8 cellular contexts compared by ENCODE assay signal in genomic region chr1:151009206-151009587, GRCh38. TPM values are rescaled to one million over a fixed set of nuclear protein-coding genes. Genes with fewer than 3 reads are reported as not detected.
DNase-seq lines count a peak whose midpoint lies in the region; ATAC-seq, FAIRE-seq and TF ChIP-seq lines count a peak whose summit lies in the region.

No MANE protein-coding gene starts in this region.

- no peak for TF ChIP-seq CTCF in HepG2 (CRISPR knock-in tag; IDR thresholded peaks at IDR 0.05)
- no peak for TF ChIP-seq CTCF in transverse colon (IDR thresholded peaks at IDR 0.05)

- H3K36me3 ChIP-seq in adipocyte (ENCODE audit: control insufficient read depth, insufficient read depth, low read length, severe bottlenecking) (no peaks in the 10 kb centered on the region), HepG2 (replicated peaks in 1 of 2; ENCODE audit: control insufficient read depth in 1 of 2, insufficient read depth in 2 of 2, low read length in 2 of 2) (no peaks in the 10 kb centered on the region), transverse colon (no peaks in the 10 kb centered on the region)

- H3K27ac ChIP-seq in HepG2 (ENCODE audit: extremely low read length, insufficient read depth, low read length): peak overlapping the region; percentile 100
- H3K27ac ChIP-seq in transverse colon: peak overlapping the region; percentile 89 to 96 (median 92)

- peak overlapping the region; percentile 96 for H3K9ac ChIP-seq in adipocyte (ENCODE audit: low read length)
- H3K9ac ChIP-seq in HepG2 (ENCODE audit: insufficient read depth, low read depth, low read length): peak overlapping the region; percentile 98

- BruUV-seq in HepG2 (replicated peaks; lab: Mats Ljungman, UMichigan): TSS peak; percentile 42

- CTCF ChIA-PET in activated naive CD4-positive, alpha-beta T cell treated with anti-CD3 and anti-CD28 coated beads for 36 hours (lab: Charles Lee): interaction anchor here (1.0 kb wide), 1 partner anchor 49 kb away, joined by 3 read pairs; the partner anchor contains the start of gene CDC42SE1
- CTCF ChIA-PET in HepG2 (lab: Yijun Ruan, JAX; ENCODE audit: low intra/inter-chr PET ratio, low total read pairs) (no interaction called here), HEK293T (lab: Yijun Ruan, JAX) (interaction anchor here (0.8 to 1.4 kb wide), 2 partner anchors 13 to 63 kb away, joined by 3 to 4 read pairs; no protein-coding TSS in a partner anchor)

- peaks cover 32% of the 10 kb centered on the region for H3K79me2 ChIP-seq in HepG2 (ENCODE audit: insufficient read depth, low read length)

- H3K4me2 ChIP-seq in HepG2 (ENCODE audit: low read depth, low read length): peak overlapping the region; percentile 93

- WGBS in HepG2 (ENCODE audit: low lambda C conversion rate): 5% methylated on average over 3 of the region's 3 CpGs
- 41% methylated on average over 3 of the region's 3 CpGs; no CpG with 5 or more reads in 1 of the 2 donors for WGBS in transverse colon (ENCODE audit: low coverage in 1 of 2), 2 donors

- peaks cover 52% of the 10 kb centered on the region for H3K4me1 Mint-ChIP-seq in activated naive CD4-positive, alpha-beta T cell treated with anti-CD3 and anti-CD28 coated beads for 36 hours (ENCODE audit: low read depth)

- H4K20me1 ChIP-seq in HepG2 (ENCODE audit: insufficient read depth, low read length): no peaks in the 10 kb centered on the region

- H3K4me1 ChIP-seq in adipocyte (ENCODE audit: control insufficient read depth, insufficient read depth, low read length) (peaks cover 64% of the 10 kb centered on the region), HepG2 (ENCODE audit: insufficient read depth, low read length) (peaks cover 77% of the 10 kb centered on the region), transverse colon (peaks cover 39 to 80% (median 58%) of the 10 kb centered on the region in 4 donors)

- H2AFZ ChIP-seq in HepG2 (ENCODE audit: low read length): peak overlapping the region; percentile 35

- no peaks in the 10 kb centered on the region for H3K27me3 Mint-ChIP-seq in activated naive CD4-positive, alpha-beta T cell treated with anti-CD3 and anti-CD28 coated beads for 36 hours (ENCODE audit: low read depth)

- H3K4me3 ChIP-seq in adipocyte (ENCODE audit: low read length) (peak overlapping the region; percentile 99), HepG2 (replicated peaks in 1 of 3; ENCODE audit: insufficient read depth in 1 of 3, low read depth in 2 of 3, low read length in 3 of 3) (peak overlapping the region; percentile 66 to 99 (median 91)), transverse colon (peak overlapping the region; percentile 55 to 86 (median 62))

- H3K4me3 Mint-ChIP-seq in activated naive CD4-positive, alpha-beta T cell treated with anti-CD3 and anti-CD28 coated beads for 36 hours: peak overlapping the region; percentile 92

- peaks cover 2% of the 10 kb centered on the region for H3K36me3 Mint-ChIP-seq in activated naive CD4-positive, alpha-beta T cell treated with anti-CD3 and anti-CD28 coated beads for 36 hours (ENCODE audit: low read depth)

- peak; percentile 30 for DNase-seq in activated naive CD4-positive, alpha-beta T cell treated with anti-CD3 and anti-CD28 coated beads for 36 hours
- DNase-seq in activated naive CD4-positive, alpha-beta T cell treated with Interleukin-2 at 50 U/mL for 16 hours: no peak
- DNase-seq in adipocyte (ENCODE audit: low read depth) (no peak), HepG2 (ENCODE audit: low spot score) (no peak), transverse colon (no peak), HEK293T (ENCODE audit: extremely low spot score) (no peak), NCI-H128 (lab: John Stamatoyannopoulos, UW; ENCODE audit: unreplicated experiment) (no peak), NCI-H226 (no peak)

- H3K9me3 ChIP-seq in adipocyte (ENCODE audit: control insufficient read depth, low read length) (no peaks in the 10 kb centered on the region), HepG2 (ENCODE audit: low read length) (no peaks in the 10 kb centered on the region), transverse colon (no peaks in the 10 kb centered on the region)

- H3K27ac Mint-ChIP-seq in activated naive CD4-positive, alpha-beta T cell treated with anti-CD3 and anti-CD28 coated beads for 36 hours: no peak overlapping the region

- POLR2A ChIA-PET in HepG2 (lab: Yijun Ruan, JAX): interaction anchor here (0.5 kb wide), 1 partner anchor 210 kb away, joined by 3 read pairs; no protein-coding TSS in a partner anchor
- POLR2A ChIA-PET in HEK293T (lab: Yijun Ruan, JAX): no interaction called here

- intact Hi-C loops in activated naive CD4-positive, alpha-beta T cell treated with anti-CD3 and anti-CD28 coated beads for 36 hours (cut with micrococcal nuclease): loop anchor here (1.0 to 10.0 kb wide), 4 partner anchors 40 to 644 kb away; partner anchors contain the start of genes RPRD2 and TNFAIP8L2
- intact Hi-C loops in HepG2 (cut with micrococcal nuclease; ENCODE audit: unreplicated experiment): loop anchor here (5.0 kb wide), 2 partner anchors 37 to 38 kb away; partner anchors contain the start of genes C1orf56 and CERS2
- intact Hi-C loops in transverse colon (cut with DNase I; ENCODE audit: low total_unique reads): no loop called here

- no peak for TF ChIP-seq RAD21 in HepG2 (CRISPR knock-in tag; IDR thresholded peaks at IDR 0.05)

- ATAC-seq in HepG2: no peak

- TF ChIP-seq EP300 in HepG2 (IDR thresholded peaks at IDR 0.05; ENCODE audit: low read depth in 2 of 2, low read length in 2 of 2) (no peak), HepG2 (CRISPR knock-in tag; IDR thresholded peaks at IDR 0.05; ENCODE audit: borderline replicate concordance) (no peak), transverse colon (IDR thresholded peaks at IDR 0.05; ENCODE audit: low read depth) (no peak)

- TF ChIP-seq POLR2A in HepG2 (IDR thresholded peaks at IDR 0.05; ENCODE audit: insufficient read depth in 1 of 2, low read depth in 2 of 2, low read length in 2 of 2) (no peak), transverse colon (IDR thresholded peaks at IDR 0.05) (no peak)

- no peaks in the 10 kb centered on the region for H3K27me3 ChIP-seq in adipocyte (replicated peaks; ENCODE audit: control insufficient read depth, insufficient read depth, low read length)
- H3K27me3 ChIP-seq in HepG2 (ENCODE audit: control insufficient read depth in 1 of 2, insufficient read depth in 2 of 2, low read length in 2 of 2): no peaks in the 10 kb centered on the region; a peak in 1 of 5 replicates
- H3K27me3 ChIP-seq in transverse colon: no peaks in the 10 kb centered on the region

- no peaks in the 10 kb centered on the region for H3K9me3 Mint-ChIP-seq in activated naive CD4-positive, alpha-beta T cell treated with anti-CD3 and anti-CD28 coated beads for 36 hours

- no peak for FAIRE-seq in HepG2 (lab: Jason Lieb, UNC)

- in situ Hi-C loops in HepG2 (cut with HindIII; ENCODE audit: extremely low pct_ligation_motif_present, low pct_unique_long_range_greater_than_20kb): no loop called here
- in situ Hi-C loops in transverse colon (cut with MboI; ENCODE audit: low pct_ligation_motif_present in 1 of 4, low pct_unique_long_range_greater_than_20kb in 1 of 4, low sequenced_read_pairs in 3 of 4): no loop called here

RNA-seq across cellular contexts. Expression of gene PRUNE1, which starts 0.9 kb away (rescaled TPM):
- 10 to 100 TPM; 13.3 to 15.9 TPM for total RNA-seq in activated naive CD4-positive, alpha-beta T cell treated with anti-CD3 and anti-CD28 coated beads for 36 hours
- 19.0 and 26.2 TPM in 2 replicates for total RNA-seq in HepG2 (2016; rRNA removed; fragmentation: Illumina TruSeq; extraction: Trizol)
- total RNA-seq in HepG2 (2016; cell fraction: cytosol; rRNA removed; fragmentation: Illumina TruSeq; extraction: Trizol; ENCODE audit: low read depth): 12.5 and 13.5 TPM in 2 replicates
- 18.9 and 24.2 TPM in 2 replicates for total RNA-seq in HepG2 (2016; cell fraction: insoluble cytoplasmic fraction; rRNA removed; fragmentation: Illumina TruSeq; extraction: Trizol)
- total RNA-seq in HepG2 (2016; cell fraction: membrane; rRNA removed; fragmentation: Illumina TruSeq; extraction: Trizol): 15.0 and 18.8 TPM in 2 replicates
- total RNA-seq in HepG2 (2016; cell fraction: nucleus; rRNA removed; fragmentation: Illumina TruSeq; extraction: Trizol): 10.4 and 11.9 TPM in 2 replicates
- 24.4 and 31.9 TPM in 2 replicates for polyA plus RNA-seq in HepG2 (2011; rRNA removed)
- polyA plus RNA-seq in HepG2 (2011; cell fraction: cytosol; rRNA removed): 27.4 and 28.5 TPM in 2 replicates
- 14.1 and 14.8 TPM in 2 replicates for polyA plus RNA-seq in HepG2 (2011; cell fraction: nucleus; rRNA removed)
- 15.7 and 18.3 TPM in 2 replicates for polyA plus RNA-seq in HepG2 (2012)
- 4.3 and 5.1 TPM in 2 replicates for polyA plus RNA-seq in HepG2 (2016; cell fraction: cytosol; fragmentation: Illumina TruSeq; extraction: Trizol; ENCODE audit: low read depth)
- 30.3 and 30.6 TPM in 2 replicates for polyA plus RNA-seq in HepG2 (2016; cell fraction: insoluble cytoplasmic fraction; fragmentation: Illumina TruSeq; extraction: Trizol; ENCODE audit: low read depth)
- polyA plus RNA-seq in HepG2 (2016; cell fraction: membrane; fragmentation: Illumina TruSeq; extraction: Trizol; ENCODE audit: low read depth): 12.6 and 13.9 TPM in 2 replicates
- 18.7 and 18.9 TPM in 2 replicates for polyA plus RNA-seq in HepG2 (2016; cell fraction: nucleus; fragmentation: Illumina TruSeq; extraction: Trizol; ENCODE audit: insufficient read depth, low read depth)
- 47.8 and 51.4 TPM in 2 replicates for polyA minus RNA-seq in HepG2 (2011; rRNA and poly(A)+ RNA removed; ENCODE audit: low replicate concordance)
- polyA minus RNA-seq in HepG2 (2011; cell fraction: cytosol; rRNA and poly(A)+ RNA removed): 18.1 and 20.1 TPM in 2 replicates
- 10.6 and 12.7 TPM in 2 replicates for polyA minus RNA-seq in HepG2 (2011; cell fraction: nucleus; rRNA and poly(A)+ RNA removed)
- 10 to 100 TPM in 3 of 4 donors, 1 to 10 TPM in 1; 9.0 to 80.4 (median 26.8) TPM for total RNA-seq in transverse colon

RNA-seq across cellular contexts. Expression of gene MINDY1, which starts 2.5 kb away (rescaled TPM):
- 10 to 100 TPM; 14.6 to 15.1 TPM for total RNA-seq in activated naive CD4-positive, alpha-beta T cell treated with anti-CD3 and anti-CD28 coated beads for 36 hours
- 9.2 and 11.1 TPM in 2 replicates for total RNA-seq in HepG2 (2016; rRNA removed; fragmentation: Illumina TruSeq; extraction: Trizol)
- total RNA-seq in HepG2 (2016; cell fraction: cytosol; rRNA removed; fragmentation: Illumina TruSeq; extraction: Trizol; ENCODE audit: low read depth): 1.5 and 1.9 TPM in 2 replicates
- 8.8 and 11.0 TPM in 2 replicates for total RNA-seq in HepG2 (2016; cell fraction: insoluble cytoplasmic fraction; rRNA removed; fragmentation: Illumina TruSeq; extraction: Trizol)
- 3.7 and 4.9 TPM in 2 replicates for total RNA-seq in HepG2 (2016; cell fraction: membrane; rRNA removed; fragmentation: Illumina TruSeq; extraction: Trizol)
- 8.5 and 8.9 TPM in 2 replicates for total RNA-seq in HepG2 (2016; cell fraction: nucleus; rRNA removed; fragmentation: Illumina TruSeq; extraction: Trizol)
- polyA plus RNA-seq in HepG2 (2011; rRNA removed): 15.0 and 18.0 TPM in 2 replicates
- 7.7 and 9.4 TPM in 2 replicates for polyA plus RNA-seq in HepG2 (2011; cell fraction: cytosol; rRNA removed)
- polyA plus RNA-seq in HepG2 (2011; cell fraction: nucleus; rRNA removed): 31.0 and 32.8 TPM in 2 replicates
- polyA plus RNA-seq in HepG2 (2012): 8.2 and 9.6 TPM in 2 replicates
- polyA plus RNA-seq in HepG2 (2016; cell fraction: cytosol; fragmentation: Illumina TruSeq; extraction: Trizol; ENCODE audit: low read depth): 0.92 and 1.1 TPM in 2 replicates
- polyA plus RNA-seq in HepG2 (2016; cell fraction: insoluble cytoplasmic fraction; fragmentation: Illumina TruSeq; extraction: Trizol; ENCODE audit: low read depth): 7.1 and 9.8 TPM in 2 replicates
- polyA plus RNA-seq in HepG2 (2016; cell fraction: membrane; fragmentation: Illumina TruSeq; extraction: Trizol; ENCODE audit: low read depth): 2.3 and 3.0 TPM in 2 replicates
- 13.4 and 14.4 TPM in 2 replicates for polyA plus RNA-seq in HepG2 (2016; cell fraction: nucleus; fragmentation: Illumina TruSeq; extraction: Trizol; ENCODE audit: insufficient read depth, low read depth)
- polyA minus RNA-seq in HepG2 (2011; rRNA and poly(A)+ RNA removed; ENCODE audit: low replicate concordance): 24.5 and 31.9 TPM in 2 replicates
- polyA minus RNA-seq in HepG2 (2011; cell fraction: cytosol; rRNA and poly(A)+ RNA removed): 13.3 and 14.8 TPM in 2 replicates
- 13.6 and 15.3 TPM in 2 replicates for polyA minus RNA-seq in HepG2 (2011; cell fraction: nucleus; rRNA and poly(A)+ RNA removed)
- 10 to 100 TPM; 27.7 to 66.2 (median 54.8) TPM for total RNA-seq in transverse colon

RNA-seq across cellular contexts. Expression of gene ANXA9, which starts 27.1 kb away (rescaled TPM):
- not detected for total RNA-seq in activated naive CD4-positive, alpha-beta T cell treated with anti-CD3 and anti-CD28 coated beads for 36 hours
- total RNA-seq in HepG2 (2016; rRNA removed; fragmentation: Illumina TruSeq; extraction: Trizol) (23.9 and 29.9 TPM in 2 replicates), transverse colon (under 1 TPM in 1 of 4 donors, not detected in 3; 0.32 TPM)
- total RNA-seq in HepG2 (2016; cell fraction: cytosol; rRNA removed; fragmentation: Illumina TruSeq; extraction: Trizol; ENCODE audit: low read depth): 23.6 and 28.6 TPM in 2 replicates
- total RNA-seq in HepG2 (2016; cell fraction: insoluble cytoplasmic fraction; rRNA removed; fragmentation: Illumina TruSeq; extraction: Trizol): 24.2 and 31.1 TPM in 2 replicates
- 36.8 and 45.0 TPM in 2 replicates for total RNA-seq in HepG2 (2016; cell fraction: membrane; rRNA removed; fragmentation: Illumina TruSeq; extraction: Trizol)
- 13.1 and 16.4 TPM in 2 replicates for total RNA-seq in HepG2 (2016; cell fraction: nucleus; rRNA removed; fragmentation: Illumina TruSeq; extraction: Trizol)
- 13.3 and 14.3 TPM in 2 replicates for polyA plus RNA-seq in HepG2 (2011; rRNA removed)
- 13.7 and 18.5 TPM in 2 replicates for polyA plus RNA-seq in HepG2 (2011; cell fraction: cytosol; rRNA removed)
- 22.7 and 24.4 TPM in 2 replicates for polyA plus RNA-seq in HepG2 (2011; cell fraction: nucleus; rRNA removed)
- polyA plus RNA-seq in HepG2 (2012): 8.0 and 10.7 TPM in 2 replicates
- polyA plus RNA-seq in HepG2 (2016; cell fraction: cytosol; fragmentation: Illumina TruSeq; extraction: Trizol; ENCODE audit: low read depth): 31.8 and 41.1 TPM in 2 replicates
- polyA plus RNA-seq in HepG2 (2016; cell fraction: insoluble cytoplasmic fraction; fragmentation: Illumina TruSeq; extraction: Trizol; ENCODE audit: low read depth): 34.4 and 34.7 TPM in 2 replicates
- polyA plus RNA-seq in HepG2 (2016; cell fraction: membrane; fragmentation: Illumina TruSeq; extraction: Trizol; ENCODE audit: low read depth): 37.6 and 45.5 TPM in 2 replicates
- polyA plus RNA-seq in HepG2 (2016; cell fraction: nucleus; fragmentation: Illumina TruSeq; extraction: Trizol; ENCODE audit: insufficient read depth, low read depth): 19.8 and 22.9 TPM in 2 replicates
- 6.4 and 37.2 TPM in 2 replicates for polyA minus RNA-seq in HepG2 (2011; rRNA and poly(A)+ RNA removed; ENCODE audit: low replicate concordance)
- polyA minus RNA-seq in HepG2 (2011; cell fraction: cytosol; rRNA and poly(A)+ RNA removed): 11.8 and 16.0 TPM in 2 replicates
- polyA minus RNA-seq in HepG2 (2011; cell fraction: nucleus; rRNA and poly(A)+ RNA removed): 13.8 and 14.7 TPM in 2 replicates

RNA-seq across cellular contexts. Expression of gene BNIPL, which starts 27.2 kb away (rescaled TPM):
- 1 to 10 TPM; 1.1 to 1.3 TPM for total RNA-seq in activated naive CD4-positive, alpha-beta T cell treated with anti-CD3 and anti-CD28 coated beads for 36 hours
- total RNA-seq in HepG2 (2016; rRNA removed; fragmentation: Illumina TruSeq; extraction: Trizol) (0.20 and 0.40 TPM in 2 replicates), transverse colon (1 to 10 TPM in 2 of 4 donors, under 1 TPM in 1, not detected in 1; 0.68 to 10.0 (median 2.5) TPM)
- total RNA-seq in HepG2 (2016; cell fraction: cytosol; rRNA removed; fragmentation: Illumina TruSeq; extraction: Trizol; ENCODE audit: low read depth): 0.10 and 0.62 TPM in 2 replicates
- 0.19 and 0.41 TPM in 2 replicates for total RNA-seq in HepG2 (2016; cell fraction: insoluble cytoplasmic fraction; rRNA removed; fragmentation: Illumina TruSeq; extraction: Trizol)
- total RNA-seq in HepG2 (2016; cell fraction: membrane; rRNA removed; fragmentation: Illumina TruSeq; extraction: Trizol): 0.21 and 0.40 TPM in 2 replicates
- 0.50 and 1.3 TPM in 2 replicates for total RNA-seq in HepG2 (2016; cell fraction: nucleus; rRNA removed; fragmentation: Illumina TruSeq; extraction: Trizol)
- 0.84 and 1.1 TPM in 2 replicates for polyA plus RNA-seq in HepG2 (2011; rRNA removed)
- 0.13 and 0.17 TPM in 2 replicates for polyA plus RNA-seq in HepG2 (2011; cell fraction: cytosol; rRNA removed)
- polyA plus RNA-seq in HepG2 (2011; cell fraction: nucleus; rRNA removed): 3.3 and 3.7 TPM in 2 replicates
- polyA plus RNA-seq in HepG2 (2012): 0.52 and 0.79 TPM in 2 replicates
- polyA plus RNA-seq in HepG2 (2016; cell fraction: cytosol; fragmentation: Illumina TruSeq; extraction: Trizol; ENCODE audit: low read depth): 0.08 TPM in 2 replicates
- polyA plus RNA-seq in HepG2 (2016; cell fraction: insoluble cytoplasmic fraction; fragmentation: Illumina TruSeq; extraction: Trizol; ENCODE audit: low read depth): 0.33 TPM in 1 of 2 replicates, not detected in the other
- polyA plus RNA-seq in HepG2 (2016; cell fraction: membrane; fragmentation: Illumina TruSeq; extraction: Trizol; ENCODE audit: low read depth): 0.05 and 0.16 TPM in 2 replicates
- polyA plus RNA-seq in HepG2 (2016; cell fraction: nucleus; fragmentation: Illumina TruSeq; extraction: Trizol; ENCODE audit: insufficient read depth, low read depth): 1.8 and 2.4 TPM in 2 replicates
- polyA minus RNA-seq in HepG2 (2011; rRNA and poly(A)+ RNA removed; ENCODE audit: low replicate concordance): 0.66 and 1.5 TPM in 2 replicates
- polyA minus RNA-seq in HepG2 (2011; cell fraction: cytosol; rRNA and poly(A)+ RNA removed): 0.26 TPM in 1 of 2 replicates, not detected in the other
- polyA minus RNA-seq in HepG2 (2011; cell fraction: nucleus; rRNA and poly(A)+ RNA removed): 1.2 and 2.1 TPM in 2 replicates

RNA-seq across cellular contexts. Expression of gene CERS2, which starts 34.6 kb away (rescaled TPM):
- 100 to 1,000 TPM; 130 to 135 TPM for total RNA-seq in activated naive CD4-positive, alpha-beta T cell treated with anti-CD3 and anti-CD28 coated beads for 36 hours
- total RNA-seq in HepG2 (2016; rRNA removed; fragmentation: Illumina TruSeq; extraction: Trizol) (188 and 298 TPM in 2 replicates), transverse colon (100 to 1,000 TPM in 2 of 4 donors, 10 to 100 TPM in 2; 35.2 to 142 (median 101) TPM)
- 172 and 174 TPM in 2 replicates for total RNA-seq in HepG2 (2016; cell fraction: cytosol; rRNA removed; fragmentation: Illumina TruSeq; extraction: Trizol; ENCODE audit: low read depth)
- 172 and 303 TPM in 2 replicates for total RNA-seq in HepG2 (2016; cell fraction: insoluble cytoplasmic fraction; rRNA removed; fragmentation: Illumina TruSeq; extraction: Trizol)
- total RNA-seq in HepG2 (2016; cell fraction: membrane; rRNA removed; fragmentation: Illumina TruSeq; extraction: Trizol): 391 and 396 TPM in 2 replicates
- total RNA-seq in HepG2 (2016; cell fraction: nucleus; rRNA removed; fragmentation: Illumina TruSeq; extraction: Trizol): 237 and 286 TPM in 2 replicates
- polyA plus RNA-seq in HepG2 (2011; rRNA removed): 269 and 315 TPM in 2 replicates
- polyA plus RNA-seq in HepG2 (2011; cell fraction: cytosol; rRNA removed): 210 and 326 TPM in 2 replicates
- 209 and 246 TPM in 2 replicates for polyA plus RNA-seq in HepG2 (2011; cell fraction: nucleus; rRNA removed)
- 202 and 241 TPM in 2 replicates for polyA plus RNA-seq in HepG2 (2012)
- polyA plus RNA-seq in HepG2 (2016; cell fraction: cytosol; fragmentation: Illumina TruSeq; extraction: Trizol; ENCODE audit: low read depth): 183 and 188 TPM in 2 replicates
- polyA plus RNA-seq in HepG2 (2016; cell fraction: insoluble cytoplasmic fraction; fragmentation: Illumina TruSeq; extraction: Trizol; ENCODE audit: low read depth): 211 and 221 TPM in 2 replicates
- 341 and 359 TPM in 2 replicates for polyA plus RNA-seq in HepG2 (2016; cell fraction: membrane; fragmentation: Illumina TruSeq; extraction: Trizol; ENCODE audit: low read depth)
- polyA plus RNA-seq in HepG2 (2016; cell fraction: nucleus; fragmentation: Illumina TruSeq; extraction: Trizol; ENCODE audit: insufficient read depth, low read depth): 425 and 431 TPM in 2 replicates
- 346 and 363 TPM in 2 replicates for polyA minus RNA-seq in HepG2 (2011; rRNA and poly(A)+ RNA removed; ENCODE audit: low replicate concordance)
- 145 and 155 TPM in 2 replicates for polyA minus RNA-seq in HepG2 (2011; cell fraction: cytosol; rRNA and poly(A)+ RNA removed)
- polyA minus RNA-seq in HepG2 (2011; cell fraction: nucleus; rRNA and poly(A)+ RNA removed): 108 and 145 TPM in 2 replicates

Comparison
In these comparisons a context has a peak if more than half of its experiments do, and no peak if none do; other contexts are left out.
1. RNA of gene ANXA9, which starts 27.1 kb away (total RNA-seq): 13.1 to 45.0 TPM in HepG2; not detected in activated naive CD4-positive, alpha-beta T cell treated with anti-CD3 and anti-CD28 coated beads for 36 hours and 0.32 TPM in transverse colon; every median in the first group is over 10 times any median in the second.
2. Peak in every context shown above with its lines, with median percentiles within 50 percentile points of each other: H3K4me3 ChIP-seq.